10 cellular contexts compared by ENCODE assay signal in the genomic region with DNA sequence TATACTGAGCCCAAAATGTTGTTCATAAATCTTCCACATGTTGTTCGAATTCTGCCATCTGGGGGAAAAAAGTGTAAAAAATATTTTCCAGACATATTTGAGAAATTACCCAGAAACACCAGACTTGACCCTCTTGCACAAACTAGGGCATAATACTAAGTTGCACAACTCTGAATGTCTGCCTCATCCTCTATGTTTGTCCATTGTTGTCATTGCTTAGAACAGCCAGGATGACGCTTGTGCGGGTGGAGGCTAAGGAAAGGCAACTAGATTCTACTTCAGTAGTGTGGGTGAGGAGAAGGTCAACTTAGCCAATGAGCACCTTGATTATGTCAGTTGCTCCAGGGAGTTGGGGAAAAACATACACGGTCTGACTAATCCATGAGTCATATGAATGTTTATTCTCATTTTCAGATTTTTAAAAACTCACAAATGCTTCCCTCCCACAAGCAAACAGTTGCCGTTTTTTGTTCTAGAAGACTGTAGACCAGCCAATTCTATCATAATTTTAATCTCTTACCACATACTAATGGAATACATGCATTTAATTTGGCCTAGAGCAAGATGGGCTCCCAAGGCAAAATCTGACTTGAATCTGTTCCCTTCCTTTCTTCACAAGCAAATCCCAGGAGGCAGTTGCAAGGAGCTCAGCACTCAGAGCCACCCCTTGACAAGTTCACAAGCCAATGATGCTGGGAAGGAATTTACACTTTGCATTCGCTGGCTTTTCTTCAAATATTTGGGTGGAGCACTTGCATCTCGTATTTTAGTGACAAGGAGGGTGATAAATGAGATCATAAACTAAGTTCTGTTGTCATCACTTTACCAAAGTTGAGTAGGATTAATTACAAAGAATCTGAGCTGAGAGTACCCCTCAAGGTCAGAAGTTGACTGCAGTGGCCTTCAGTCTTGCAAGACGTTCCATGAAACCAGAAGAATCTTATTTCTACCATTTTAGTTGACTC.
A peak's percentile ranks its signal among the peaks of the same experiment; 100 is the strongest.
DNase-seq lines count a peak whose midpoint lies in the region; ATAC-seq, FAIRE-seq and TF ChIP-seq lines count a peak whose summit lies in the region.
"Had no signal": no experiment of that assay in that cellular context is flagged by ENCODE, and none has a peak within 500 bp of the region (broad histone marks: within the 10 kb centered on the region; RNA-seq: fewer than 3 reads in every experiment).

No MANE protein-coding gene starts in this region.

- H3K4me1 Mint-ChIP-seq in nephron (peaks cover 7% of the 10 kb centered on the region), mesothelial cell of epicardium (peaks cover 13% of the 10 kb centered on the region)

- H3K27me3 Mint-ChIP-seq in nephron (ENCODE audit: low read depth): peaks cover 16% of the 10 kb centered on the region
- peaks cover 20% of the 10 kb centered on the region for H3K27me3 Mint-ChIP-seq in mesothelial cell of epicardium (ENCODE audit: low read depth)

- H3K4me3 ChIP-seq in WERI-Rb-1 (ENCODE audit: low read depth, low read length): no peak overlapping the region

- H3K4me3 Mint-ChIP-seq in nephron (no peak overlapping the region), mesothelial cell of epicardium (no peak overlapping the region)

- no peak for FAIRE-seq in GM19239 (lab: Jason Lieb, UNC)

- no peak overlapping the region for H3K27ac ChIP-seq in WERI-Rb-1

- DNase-seq in AG20443 (ENCODE audit: low spot score): peak; percentile 93
- peak; percentile 56 for DNase-seq in MV-4-11 (lab: John Stamatoyannopoulos, UW)
- DNase-seq in epidermal melanocyte (ENCODE audit: insufficient read length, low spot score): peak; percentile 44
- DNase-seq in WERI-Rb-1: no peak
- DNase-seq in mesothelial cell of epicardium (ENCODE audit: low spot score in 2 of 2, unreplicated experiment in 2 of 2): no peak
- no peak for DNase-seq in GM19239 (ENCODE audit: insufficient read length, low spot score)
- DNase-seq: central memory CD4-positive, alpha-beta T cell; retina had no signal

- peaks cover 70% of the 10 kb centered on the region for H3K27me3 ChIP-seq in WERI-Rb-1 (ENCODE audit: insufficient read depth, low read depth, severe bottlenecking)

- peak overlapping the region in 2 of 3 experiments; percentile 13 to 64 for H3K27ac Mint-ChIP-seq in nephron
- H3K27ac Mint-ChIP-seq in mesothelial cell of epicardium: no peak overlapping the region

- TF ChIP-seq CTCF in nephron (IDR thresholded peaks at IDR 0.05; ENCODE audit: unreplicated experiment in 3 of 3) (no peak), WERI-Rb-1 (IDR thresholded peaks at IDR 0.05; ENCODE audit: low read depth, low read length) (no peak), mesothelial cell of epicardium (IDR thresholded peaks at IDR 0.05; ENCODE audit: unreplicated experiment) (no peak)

- H3K36me3 ChIP-seq in WERI-Rb-1: no peaks in the 10 kb centered on the region

- H3K9me3 Mint-ChIP-seq in nephron (peaks cover 4% of the 10 kb centered on the region), mesothelial cell of epicardium (no peaks in the 10 kb centered on the region)

- H3K36me3 Mint-ChIP-seq in nephron (ENCODE audit: low read depth) (no peaks in the 10 kb centered on the region), mesothelial cell of epicardium (no peaks in the 10 kb centered on the region)

- no peak for ATAC-seq in GM21717 (IDR thresholded peaks at IDR 0.05; ENCODE audit: unreplicated experiment)

- no peaks in the 10 kb centered on the region for H3K9me3 ChIP-seq in WERI-Rb-1 (ENCODE audit: severe bottlenecking)

Comparison
In these comparisons a context has a peak if more than half of its experiments do, and no peak if none do; other contexts are left out.
1. DNase-seq: peak in AG20443 (single experiment), MV-4-11 (single experiment) and epidermal melanocyte (single experiment); none in WERI-Rb-1 (single experiment), mesothelial cell of epicardium (0 of 2) and GM19239 (single experiment).